Comparison of ENCODE assay signal across 8 cellular contexts in the genomic region with DNA sequence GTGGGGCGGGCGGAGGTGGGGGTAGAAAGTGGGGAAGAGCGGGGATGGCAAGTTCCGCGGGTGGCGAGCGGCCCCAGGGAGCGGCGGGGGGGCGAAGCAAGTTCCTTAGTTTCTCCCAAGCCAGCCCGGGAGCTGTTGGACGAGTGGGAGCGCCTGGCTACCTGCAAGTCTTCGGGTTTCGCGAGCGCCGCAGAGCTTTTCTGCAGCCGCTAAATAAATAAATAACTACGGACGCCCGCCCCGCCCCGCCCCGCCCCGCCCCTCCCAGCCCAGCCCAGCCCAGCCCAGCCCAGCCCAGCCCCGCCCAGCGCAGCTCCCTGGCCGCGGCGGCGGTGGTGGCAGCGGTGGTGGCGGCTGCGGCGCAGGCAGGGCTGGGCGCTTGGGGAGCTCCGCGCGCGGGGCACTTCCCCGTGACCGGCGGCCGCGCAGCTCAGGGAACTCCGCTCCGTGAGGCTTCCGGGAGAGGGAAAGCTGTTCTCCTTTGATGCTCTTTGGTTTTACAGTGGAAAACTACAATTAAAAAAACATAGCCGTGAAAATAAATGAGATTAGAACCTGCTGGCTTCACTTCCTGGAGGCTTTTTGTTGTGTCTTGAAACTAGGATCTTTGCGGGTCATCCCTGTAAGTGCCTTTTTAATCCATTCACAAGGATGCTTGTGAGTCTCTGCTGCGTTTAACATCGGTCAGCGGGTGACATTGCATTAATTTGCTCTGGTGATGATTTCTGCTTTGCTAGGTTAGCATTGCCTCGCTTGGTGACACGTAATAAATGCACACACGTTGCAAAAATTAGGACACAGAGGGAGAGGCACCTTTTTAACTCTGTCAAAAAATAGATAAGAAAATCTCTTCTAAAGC. TPM values are rescaled to one million over a fixed set of nuclear protein-coding genes. Genes with fewer than 3 reads are reported as not detected.
A peak's percentile ranks its signal among the peaks of the same experiment; 100 is the strongest.
DNase-seq lines count a peak whose midpoint lies in the region; ATAC-seq, FAIRE-seq and TF ChIP-seq lines count a peak whose summit lies in the region.

UBE2L5 (plus strand) TSS at position 438 of the 859 bp plus-strand sequence. CDS start 5,498 bp downstream, outside the sequence.

- TF ChIP-seq EP300 in HepG2 (IDR thresholded peaks at IDR 0.05; ENCODE audit: low read depth in 2 of 2, low read length in 2 of 2) (no peak), HepG2 (CRISPR knock-in tag; IDR thresholded peaks at IDR 0.05; ENCODE audit: borderline replicate concordance) (no peak)

- H3K4me3 ChIP-seq in dorsolateral prefrontal cortex (peak within 1 kb of the TSS; percentile 48 to 86 (median 70)), HepG2 (replicated peaks in 1 of 3; ENCODE audit: insufficient read depth in 1 of 3, low read depth in 2 of 3, low read length in 3 of 3) (peak within 1 kb of the TSS; percentile 45 to 64 (median 62))

- 6% methylated on average over 30 of the region's 57 CpGs for WGBS in HepG2 (ENCODE audit: low lambda C conversion rate)

- H3K4me2 ChIP-seq in HepG2 (ENCODE audit: low read depth, low read length), result peak within 1 kb of the TSS; percentile 97

- TF ChIP-seq POLR2A in HepG2 (IDR thresholded peaks at IDR 0.05; ENCODE audit: insufficient read depth in 1 of 2, low read depth in 2 of 2, low read length in 2 of 2), result no peak

- no peaks in the 10 kb centered on the region for H4K20me1 ChIP-seq in HepG2 (ENCODE audit: insufficient read depth, low read length)

- peak within 1 kb of the TSS; percentile 42; the same call in 1 of the 2 replicates for H3K9ac ChIP-seq in HepG2 (ENCODE audit: insufficient read depth, low read depth, low read length)

- peaks cover 17% of the 10 kb centered on the region for H3K4me1 ChIP-seq in HepG2 (ENCODE audit: insufficient read depth, low read length)

- intact Hi-C loops in dorsolateral prefrontal cortex (cut with DNase I) (loop anchor here (2.0 to 10.0 kb wide), 4 partner anchors 43 to 255 kb away; partner anchors contain the start of genes HMGB1 (in 2 of the 2), KATNAL1 (in 1 of the 2) and USPL1 (in 1 of the 2)), HepG2 (cut with micrococcal nuclease; ENCODE audit: unreplicated experiment) (no loop called here)

- H2AFZ ChIP-seq in HepG2 (ENCODE audit: low read length), result peak within 1 kb of the TSS; percentile 39

- H3K79me2 ChIP-seq in HepG2 (ENCODE audit: insufficient read depth, low read length), result no peaks in the 10 kb centered on the region

- DNase-seq in NCI-H187 (lab: John Stamatoyannopoulos, UW) (peak; percentile 21 to 49), NCI-H187 treated with DMSO at 0.1 percent for 48 hours (lab: John Stamatoyannopoulos, UW) (no peak), NCI-H2171 (lab: John Stamatoyannopoulos, UW) (peak; percentile 37), dorsolateral prefrontal cortex (peak; percentile 60 to 84 (median 72)), HepG2 (ENCODE audit: low spot score) (peak; percentile 23)
- DNase-seq in activated CD4-positive, alpha-beta T cell treated with anti-CD3 and anti-CD28 coated beads for 4 hours, result peak; percentile 44 to 68
- DNase-seq in stimulated activated CD4-positive, alpha-beta T cell treated with anti-CD3 and anti-CD28 coated beads, Interleukin-2, amount 100 ng/mL, for 4 hours (ENCODE audit: low read depth), result peak; percentile 39

- no peaks in the 10 kb centered on the region for H3K36me3 ChIP-seq in HepG2 (replicated peaks in 1 of 2; ENCODE audit: control insufficient read depth in 1 of 2, insufficient read depth in 2 of 2, low read length in 2 of 2)

- peak in 8 of 56 donors; percentile 6 to 32 (median 10) for TF ChIP-seq CTCF in dorsolateral prefrontal cortex (IDR thresholded peaks at IDR 0.05 in 54 of 56, conservative IDR thresholded peaks at IDR 0.05 in 2 of 56; ENCODE audit: low read depth in 1 of 56, partially characterized antibody in 56 of 56)
- TF ChIP-seq CTCF in HepG2 (CRISPR knock-in tag; IDR thresholded peaks at IDR 0.05), result no peak

- in situ Hi-C loops in HepG2 (cut with HindIII; ENCODE audit: extremely low pct_ligation_motif_present, low pct_unique_long_range_greater_than_20kb), result no loop called here

- POLR2A ChIA-PET in HepG2 (lab: Yijun Ruan, JAX), result interaction anchor here (1.0 kb wide), 3 partner anchors 27 to 43 kb away, joined by 3 read pairs; partner anchors contain the start of gene HMGB1

- peak within 1 kb of the TSS; percentile 52 to 97 (median 92) for H3K27ac ChIP-seq in dorsolateral prefrontal cortex
- H3K27ac ChIP-seq in HepG2 (ENCODE audit: extremely low read length, insufficient read depth, low read length), result no peak within 1 kb of the TSS

- H3K27me3 ChIP-seq in dorsolateral prefrontal cortex (no peaks in the 10 kb centered on the region), HepG2 (ENCODE audit: control insufficient read depth in 1 of 2, insufficient read depth in 2 of 2, low read length in 2 of 2) (peaks cover 7 to 60% of the 10 kb centered on the region in 2 experiments)

- FAIRE-seq in HepG2 (lab: Jason Lieb, UNC), result no peak

- no peaks in the 10 kb centered on the region for H3K9me3 ChIP-seq in HepG2 (ENCODE audit: low read length)

- CTCF ChIA-PET in HepG2 (lab: Yijun Ruan, JAX; ENCODE audit: low intra/inter-chr PET ratio, low total read pairs), result no interaction called here

- BruUV-seq in HepG2 (replicated peaks; lab: Mats Ljungman, UMichigan), result no TSS peak

- ATAC-seq in HG02623 (IDR thresholded peaks at IDR 0.05; ENCODE audit: unreplicated experiment) (peak; percentile 60), HepG2 (peak; percentile 95)

- TF ChIP-seq RAD21 in HepG2 (CRISPR knock-in tag; IDR thresholded peaks at IDR 0.05), result no peak

TF ChIP-seq in HepG2, 621 proteins besides CTCF, POLR2A, EP300 and RAD21 (continues in another document):
- TF ChIP-seq CHD4 (IDR thresholded peaks at IDR 0.05; ENCODE audit: borderline replicate concordance, low read length), result no peak
- TF ChIP-seq SKIL (CRISPR knock-in tag; IDR thresholded peaks at IDR 0.05; ENCODE audit: borderline replicate concordance), result no peak
- no peak for TF ChIP-seq ZNF367 (CRISPR knock-in tag; IDR thresholded peaks at IDR 0.05; ENCODE audit: borderline replicate concordance)
- TF ChIP-seq NONO (IDR thresholded peaks at IDR 0.05), result no peak
- TF ChIP-seq NONO (CRISPR knock-in tag; conservative IDR thresholded peaks at IDR 0.05), result no peak

RNA-seq across cellular contexts. Expression of gene UBE2L5, which starts in this region (rescaled TPM):
- 1 to 10 TPM in 36 of 120 experiments, under 1 TPM in 66, not detected in 18; 0.22 to 2.8 (median 0.73) TPM for total RNA-seq in dorsolateral prefrontal cortex
- total RNA-seq in HepG2 (2016; rRNA removed; fragmentation: Illumina TruSeq; extraction: Trizol), result 0.13 and 0.22 TPM in 2 replicates
- total RNA-seq in HepG2 (2016; cell fraction: cytosol; rRNA removed; fragmentation: Illumina TruSeq; extraction: Trizol; ENCODE audit: low read depth), result not detected in 2 replicates
- total RNA-seq in HepG2 (2016; cell fraction: insoluble cytoplasmic fraction; rRNA removed; fragmentation: Illumina TruSeq; extraction: Trizol), result not detected in 2 replicates
- total RNA-seq in HepG2 (2016; cell fraction: membrane; rRNA removed; fragmentation: Illumina TruSeq; extraction: Trizol), result not detected in 2 replicates
- total RNA-seq in HepG2 (2016; cell fraction: nucleus; rRNA removed; fragmentation: Illumina TruSeq; extraction: Trizol), result not detected in 2 replicates
- not detected in 2 replicates for polyA plus RNA-seq in HepG2 (2011; rRNA removed)
- not detected in 2 replicates for polyA plus RNA-seq in HepG2 (2011; cell fraction: cytosol; rRNA removed)
- not detected in 2 replicates for polyA plus RNA-seq in HepG2 (2011; cell fraction: nucleus; rRNA removed)
- 0.43 and 3.2 TPM in 2 replicates for polyA plus RNA-seq in HepG2 (2012)
- polyA plus RNA-seq in HepG2 (2016; cell fraction: cytosol; fragmentation: Illumina TruSeq; extraction: Trizol; ENCODE audit: low read depth), result not detected in 2 replicates
- 1.0 TPM in 1 of 2 replicates, not detected in the other for polyA plus RNA-seq in HepG2 (2016; cell fraction: insoluble cytoplasmic fraction; fragmentation: Illumina TruSeq; extraction: Trizol; ENCODE audit: low read depth)
- not detected in 2 replicates for polyA plus RNA-seq in HepG2 (2016; cell fraction: membrane; fragmentation: Illumina TruSeq; extraction: Trizol; ENCODE audit: low read depth)
- polyA plus RNA-seq in HepG2 (2016; cell fraction: nucleus; fragmentation: Illumina TruSeq; extraction: Trizol; ENCODE audit: insufficient read depth, low read depth), result not detected in 2 replicates
- not detected in 2 replicates for polyA minus RNA-seq in HepG2 (2011; rRNA and poly(A)+ RNA removed; ENCODE audit: low replicate concordance)
- not detected in 2 replicates for polyA minus RNA-seq in HepG2 (2011; cell fraction: cytosol; rRNA and poly(A)+ RNA removed)
- not detected in 2 replicates for polyA minus RNA-seq in HepG2 (2011; cell fraction: nucleus; rRNA and poly(A)+ RNA removed)
